ENCODE assay signal across 24 cellular contexts in the genomic region with DNA sequence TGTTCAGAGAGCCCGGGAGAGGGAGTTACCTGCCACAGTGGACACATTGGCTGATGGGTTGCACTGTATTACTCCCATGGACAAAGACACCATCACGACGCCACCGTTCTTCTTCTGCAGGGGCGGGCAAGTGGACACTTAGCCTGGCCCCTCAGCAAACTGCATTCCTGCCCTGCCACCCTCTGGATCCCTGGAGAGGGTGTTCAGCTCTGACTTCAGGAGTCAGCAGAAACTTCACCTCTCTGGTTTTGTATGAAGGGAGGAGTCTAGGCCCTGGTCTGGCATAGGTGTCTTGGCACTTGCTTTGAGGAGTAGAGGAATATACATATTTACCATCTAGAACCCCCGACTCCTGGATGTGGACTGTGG. TPM values are rescaled to one million over a fixed set of nuclear protein-coding genes. Genes with fewer than 3 reads are reported as not detected.
DNase-seq lines count a peak whose midpoint lies in the region; ATAC-seq and TF ChIP-seq lines count a peak whose summit lies in the region.
"Had no signal": no experiment of that assay in that cellular context is flagged by ENCODE, and none has a peak within 500 bp of the region (broad histone marks: within the 10 kb centered on the region; RNA-seq: fewer than 3 reads in every experiment).

No MANE protein-coding gene starts in this region.

- BruUV-seq in A673 (replicated peaks; lab: Mats Ljungman, UMichigan): no TSS peak

- H3K4me3 Mint-ChIP-seq in CD4-positive, alpha-beta memory T cell: no peak overlapping the region
- H3K4me3 Mint-ChIP-seq in naive thymus-derived CD4-positive, alpha-beta T cell: no peak overlapping the region
- H3K4me3 Mint-ChIP-seq: H9; T-helper 1 cell treated with Interleukin-12 subunit alpha and Interleukin-12 subunit beta and Interleukin-4 antibody, amounts not matched to agents 30 μg/mL and 1 μg/mL, for 36 hours had no signal

- intact Hi-C loops in CD4-positive, alpha-beta memory T cell (cut with micrococcal nuclease): no loop called here
- intact Hi-C loops in naive thymus-derived CD4-positive, alpha-beta T cell (cut with micrococcal nuclease): no loop called here
- intact Hi-C loops in A673 (cut with micrococcal nuclease; ENCODE audit: unreplicated experiment): no loop called here

- peak overlapping the region in 6 of 7 donors; percentile 10 to 74 (median 56) for H3K27ac Mint-ChIP-seq in CD4-positive, alpha-beta memory T cell
- peak overlapping the region in 7 of 9 donors; percentile 30 to 81 (median 52) for H3K27ac Mint-ChIP-seq in naive thymus-derived CD4-positive, alpha-beta T cell
- H3K27ac Mint-ChIP-seq: T-helper 1 cell treated with Interleukin-12 subunit alpha and Interleukin-12 subunit beta and Interleukin-4 antibody, amounts not matched to agents 30 μg/mL and 1 μg/mL, for 36 hours had no signal

- no peaks in the 10 kb centered on the region for H3K36me3 ChIP-seq in CD4-positive, alpha-beta memory T cell (ENCODE audit: insufficient read depth, low read length)
- no peaks in the 10 kb centered on the region for H3K36me3 ChIP-seq in RWPE2 (ENCODE audit: low read depth)
- peaks cover 0 to 13% (median 0%) of the 10 kb centered on the region in 3 experiments for H3K36me3 ChIP-seq in naive thymus-derived CD4-positive, alpha-beta T cell (ENCODE audit: control insufficient read depth in 2 of 3, insufficient read depth in 3 of 3, low read length in 3 of 3)
- H3K36me3 ChIP-seq in A673 (ENCODE audit: insufficient read depth, low read length, poor library complexity, severe bottlenecking): no peaks in the 10 kb centered on the region
- H3K36me3 ChIP-seq: cardiac muscle cell, transverse colon had no signal

- TF ChIP-seq CTCF in RWPE2 (IDR thresholded peaks at IDR 0.05; ENCODE audit: poor library complexity, severe bottlenecking) (no peak), A673 (conservative IDR thresholded peaks at IDR 0.05; ENCODE audit: low read depth, low read length) (no peak)

- CTCF ChIA-PET in CD4-positive, alpha-beta memory T cell (lab: Charles Lee; ENCODE audit: partially characterized antibody): interaction anchor here (0.9 to 4.8 kb wide), 3 partner anchors 9 to 106 kb away, joined by 3 to 54 read pairs (median 3); partner anchors contain the start of gene DPEP2
- CTCF ChIA-PET in naive thymus-derived CD4-positive, alpha-beta T cell (lab: Charles Lee): interaction anchor here (0.6 to 4.5 kb wide), 5 partner anchors 15 to 105 kb away, joined by 3 to 24 read pairs (median 4); partner anchors contain the start of genes DDX28 and DUS2
- CTCF ChIA-PET in A673 (lab: Charles Lee): no interaction called here

- peaks cover 26% of the 10 kb centered on the region for H3K4me1 ChIP-seq in CD4-positive, alpha-beta memory T cell (ENCODE audit: insufficient read depth, low read length)
- no peaks in the 10 kb centered on the region for H3K4me1 ChIP-seq in RWPE2 (ENCODE audit: insufficient read depth, poor library complexity, severe bottlenecking)
- peaks cover 8 to 20% of the 10 kb centered on the region in 2 donors for H3K4me1 ChIP-seq in naive thymus-derived CD4-positive, alpha-beta T cell (ENCODE audit: control insufficient read depth in 2 of 2, insufficient read depth in 2 of 2, low read length in 2 of 2)
- peaks cover 5% of the 10 kb centered on the region for H3K4me1 ChIP-seq in A673 (ENCODE audit: insufficient read depth, low read length, poor library complexity, severe bottlenecking)

- no peaks in the 10 kb centered on the region for H3K9me3 ChIP-seq in CD4-positive, alpha-beta memory T cell (ENCODE audit: control insufficient read depth in 1 of 2, low read length in 2 of 2)
- H3K9me3 ChIP-seq in RWPE2 (ENCODE audit: severe bottlenecking) (no peaks in the 10 kb centered on the region), A673 (ENCODE audit: low read depth, low read length, poor library complexity, severe bottlenecking) (no peaks in the 10 kb centered on the region)
- H3K9me3 ChIP-seq in naive thymus-derived CD4-positive, alpha-beta T cell (ENCODE audit: control insufficient read depth in 2 of 3, low read length in 3 of 3): no peaks in the 10 kb centered on the region
- H3K9me3 ChIP-seq: transverse colon had no signal

- H3K36me3 Mint-ChIP-seq in CD4-positive, alpha-beta memory T cell: peaks cover 0 to 10% of the 10 kb centered on the region in 2 donors
- H3K36me3 Mint-ChIP-seq in naive thymus-derived CD4-positive, alpha-beta T cell: peaks cover 0 to 6% (median 0%) of the 10 kb centered on the region in 5 donors

- H3K27me3 Mint-ChIP-seq in CD4-positive, alpha-beta memory T cell: no peaks in the 10 kb centered on the region
- H3K27me3 Mint-ChIP-seq in naive thymus-derived CD4-positive, alpha-beta T cell: no peaks in the 10 kb centered on the region

- DNase-seq in CD4-positive, alpha-beta memory T cell: no peak
- DNase-seq in RWPE2 (ENCODE audit: low spot score): no peak
- DNase-seq in naive thymus-derived CD4-positive, alpha-beta T cell: no peak
- DNase-seq in NCI-H2029 treated with DMSO at 0.1 percent for 48 hours (lab: John Stamatoyannopoulos, UW): no peak
- DNase-seq in A673 (ENCODE audit: low spot score): no peak
- no peak for DNase-seq in glomerular visceral epithelial cell (ENCODE audit: extremely low spot score)
- DNase-seq: activated CD8-positive, alpha-beta memory T cell treated with anti-CD3 and anti-CD28 coated beads, Interleukin-2, amount 50 U/mL, for 4 hours; activated gamma-delta T cell; cortex of kidney; DMS79; H9; mesenchymal stem cell; NCI-H446 treated with DMSO at 0.1 percent for 48 hours; NK-92 treated with Interleukin-12 subunit alpha and Interleukin-12 subunit beta, amount 100 ng/mL, for 24 hours; stimulated activated CD4-positive, alpha-beta T cell treated with anti-CD3 and anti-CD28 coated beads, Interleukin-12 subunit alpha, Interleukin-12 subunit beta, amount 100 ng/mL, for 4 hours; stimulated activated CD4-positive, alpha-beta T cell treated with anti-CD3 and anti-CD28 coated beads, Interleukin-4, amount 100 ng/mL, for 4 hours; transverse colon had no signal

- H3K27me3 ChIP-seq in CD4-positive, alpha-beta memory T cell (ENCODE audit: insufficient read depth, low read length): no peaks in the 10 kb centered on the region
- H3K27me3 ChIP-seq in RWPE2 (ENCODE audit: insufficient read depth, poor library complexity, severe bottlenecking) (no peaks in the 10 kb centered on the region), A673 (replicated peaks; ENCODE audit: insufficient read depth, low read depth, low read length, poor library complexity) (no peaks in the 10 kb centered on the region)
- H3K27me3 ChIP-seq in naive thymus-derived CD4-positive, alpha-beta T cell (ENCODE audit: control insufficient read depth in 2 of 2, insufficient read depth in 2 of 2, low read length in 2 of 2): no peaks in the 10 kb centered on the region
- H3K27me3 ChIP-seq: transverse colon had no signal

- H3K27ac ChIP-seq in CD4-positive, alpha-beta memory T cell (ENCODE audit: low read depth, low read length): no peak overlapping the region
- H3K27ac ChIP-seq in RWPE2 (ENCODE audit: poor library complexity, severe bottlenecking) (no peak overlapping the region), A673 (ENCODE audit: low read depth, low read length, poor library complexity, severe bottlenecking) (no peak overlapping the region)
- no peak overlapping the region for H3K27ac ChIP-seq in naive thymus-derived CD4-positive, alpha-beta T cell (ENCODE audit: low read depth, low read length)
- H3K27ac ChIP-seq: cardiac muscle cell, transverse colon had no signal

- no peak overlapping the region for H3K4me3 ChIP-seq in CD4-positive, alpha-beta memory T cell (ENCODE audit: low read length in 2 of 2)
- H3K4me3 ChIP-seq in RWPE2 (ENCODE audit: severe bottlenecking) (no peak overlapping the region), A673 (ENCODE audit: low read depth, low read length, poor library complexity, severe bottlenecking) (no peak overlapping the region)
- no peak overlapping the region for H3K4me3 ChIP-seq in naive thymus-derived CD4-positive, alpha-beta T cell (ENCODE audit: low read length)
- H3K4me3 ChIP-seq: cardiac muscle cell, transverse colon had no signal

- H3K4me1 Mint-ChIP-seq in CD4-positive, alpha-beta memory T cell: peaks cover 8 to 31% (median 20%) of the 10 kb centered on the region in 4 donors
- peaks cover 13 to 37% (median 23%) of the 10 kb centered on the region in 7 donors for H3K4me1 Mint-ChIP-seq in naive thymus-derived CD4-positive, alpha-beta T cell

- H3K9me3 Mint-ChIP-seq in CD4-positive, alpha-beta memory T cell: no peaks in the 10 kb centered on the region
- no peaks in the 10 kb centered on the region for H3K9me3 Mint-ChIP-seq in naive thymus-derived CD4-positive, alpha-beta T cell
- H3K9me3 Mint-ChIP-seq: H9; T-helper 1 cell treated with Interleukin-12 subunit alpha and Interleukin-12 subunit beta and Interleukin-4 antibody, amounts not matched to agents 30 μg/mL and 1 μg/mL, for 36 hours had no signal

- peak; percentile 5; the same call in 1 of the 3 replicates for ATAC-seq in RWPE2 (ENCODE audit: low read depth)
- no peak for ATAC-seq in naive thymus-derived CD4-positive, alpha-beta T cell
- ATAC-seq: Panc1 had no signal

- POLR2A ChIA-PET in CD4-positive, alpha-beta memory T cell (lab: Charles Lee; ENCODE audit: partially characterized antibody): interaction anchor here (0.6 to 4.3 kb wide), 4 partner anchors 9 to 313 kb away, joined by 3 to 24 read pairs (median 12); partner anchors contain the start of genes DPEP2 and PSMB10
- POLR2A ChIA-PET in naive thymus-derived CD4-positive, alpha-beta T cell (lab: Charles Lee): interaction anchor here (0.6 to 20.6 kb wide), 5 partner anchors 9 to 50 kb away, joined by 4 to 422 read pairs (median 7); partner anchors contain the start of genes DDX28, DPEP2, DPEP2NB and DUS2
- POLR2A ChIA-PET in A673 (lab: Charles Lee; ENCODE audit: low non-redundant PET): no interaction called here

RNA-seq across cellular contexts. Expression of gene DPEP2, which starts 9.3 kb away (rescaled TPM):
- total RNA-seq in CD4-positive, alpha-beta memory T cell: 100 to 1,000 TPM; 106 to 119 TPM
- polyA plus RNA-seq in CD4-positive, alpha-beta memory T cell: 10 to 100 TPM; 46.9 to 58.8 TPM
- total RNA-seq in naive thymus-derived CD4-positive, alpha-beta T cell: 100 to 1,000 TPM in 2 of 5 experiments, 10 to 100 TPM in 3; 26.7 to 159 (median 85.1) TPM
- polyA plus RNA-seq in naive thymus-derived CD4-positive, alpha-beta T cell: 10 to 100 TPM; 54.3 to 57.7 TPM
- total RNA-seq in A673 (2021): not detected in 2 replicates
- total RNA-seq: cardiac muscle cell, H9, M059J, osteocyte, SK-MEL-5 had no signal
- polyA plus RNA-seq: cardiac muscle cell had no signal

RNA-seq across cellular contexts. Expression of gene DPEP3, which starts 9.7 kb away (rescaled TPM):
- total RNA-seq in CD4-positive, alpha-beta memory T cell: 1 to 10 TPM in 1 of 2 experiments, under 1 TPM in 1; 0.91 to 1.2 TPM
- polyA plus RNA-seq in CD4-positive, alpha-beta memory T cell: not detected
- total RNA-seq in naive thymus-derived CD4-positive, alpha-beta T cell: 1 to 10 TPM in 4 of 5 experiments, under 1 TPM in 1; 0.10 to 2.3 (median 1.6) TPM
- under 1 TPM; 0.37 to 0.44 TPM for polyA plus RNA-seq in naive thymus-derived CD4-positive, alpha-beta T cell
- total RNA-seq in A673 (2021): not detected in 2 replicates
- total RNA-seq: cardiac muscle cell, M059J, myocyte, osteocyte, SK-MEL-5, transverse colon had no signal

RNA-seq across cellular contexts. Expression of gene SLC12A4, which starts 21.6 kb away (rescaled TPM):
- 10 to 100 TPM; 33.2 to 33.5 TPM for total RNA-seq in CD4-positive, alpha-beta memory T cell
- polyA plus RNA-seq in CD4-positive, alpha-beta memory T cell: 1 to 10 TPM; 4.0 to 5.1 TPM
- 10 to 100 TPM; 22.8 to 44.4 (median 31.3) TPM for total RNA-seq in naive thymus-derived CD4-positive, alpha-beta T cell
- polyA plus RNA-seq in naive thymus-derived CD4-positive, alpha-beta T cell: 1 to 10 TPM; 3.8 to 8.0 TPM
- total RNA-seq in A673 (2021): 41.9 and 47.6 TPM in 2 replicates

RNA-seq across cellular contexts. Expression of gene DPEP2NB, which starts 25.7 kb away (rescaled TPM):
- total RNA-seq in CD4-positive, alpha-beta memory T cell: not detected
- polyA plus RNA-seq in CD4-positive, alpha-beta memory T cell: not detected
- total RNA-seq in naive thymus-derived CD4-positive, alpha-beta T cell: not detected
- not detected for polyA plus RNA-seq in naive thymus-derived CD4-positive, alpha-beta T cell
- total RNA-seq in A673 (2021): not detected in 2 replicates
- total RNA-seq: cardiac muscle cell, H9, M059J, myocyte, osteocyte, SK-MEL-5, transverse colon had no signal
- polyA plus RNA-seq: cardiac muscle cell had no signal

RNA-seq across cellular contexts. Expression of gene DDX28, which starts 33.0 kb away (rescaled TPM):
- total RNA-seq in CD4-positive, alpha-beta memory T cell: 10 to 100 TPM; 16.1 to 17.0 TPM
- 10 to 100 TPM; 36.0 to 55.8 TPM for polyA plus RNA-seq in CD4-positive, alpha-beta memory T cell
- 10 to 100 TPM; 15.5 to 19.9 (median 19.1) TPM for total RNA-seq in naive thymus-derived CD4-positive, alpha-beta T cell
- polyA plus RNA-seq in naive thymus-derived CD4-positive, alpha-beta T cell: 10 to 100 TPM; 52.1 to 67.7 TPM
- total RNA-seq in A673 (2021): 14.2 and 16.0 TPM in 2 replicates

Comparison
In these comparisons a context has a peak if more than half of its experiments do, and no peak if none do; other contexts are left out.
1. RNA of gene DPEP2, which starts 9.3 kb away (total RNA-seq): 106 to 119 TPM in CD4-positive, alpha-beta memory T cell and 26.7 to 159 TPM in naive thymus-derived CD4-positive, alpha-beta T cell; not detected in A673; every median in the first group is over 10 times any median in the second.